1 cellular context compared by ENCODE assay signal in the genomic region with DNA sequence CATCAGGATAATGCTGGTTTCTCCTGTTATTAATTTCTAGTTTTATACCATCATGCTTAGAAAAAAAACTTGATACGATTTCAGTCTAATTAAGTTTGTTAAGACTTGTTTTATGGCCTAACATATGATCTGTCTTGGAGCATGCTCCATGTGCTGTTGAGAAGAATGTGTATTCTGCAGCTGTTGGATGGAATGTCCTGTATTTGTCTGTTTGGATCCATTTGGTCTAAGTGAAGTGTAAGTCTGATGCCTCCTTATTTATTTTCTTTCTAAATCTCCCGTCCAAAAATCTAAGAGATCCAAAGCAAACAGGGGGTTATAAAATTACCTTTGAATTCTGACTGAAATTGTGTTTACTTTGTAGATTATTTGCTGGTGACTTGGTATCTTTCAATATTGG.
TF ChIP-seq lines count a peak whose summit lies in the region.

No MANE protein-coding gene starts in this region.

TF ChIP-seq in HepG2, 621 proteins besides CTCF, POLR2A, EP300 and RAD21 (continues in another document):
- TF ChIP-seq, protein P1, sequence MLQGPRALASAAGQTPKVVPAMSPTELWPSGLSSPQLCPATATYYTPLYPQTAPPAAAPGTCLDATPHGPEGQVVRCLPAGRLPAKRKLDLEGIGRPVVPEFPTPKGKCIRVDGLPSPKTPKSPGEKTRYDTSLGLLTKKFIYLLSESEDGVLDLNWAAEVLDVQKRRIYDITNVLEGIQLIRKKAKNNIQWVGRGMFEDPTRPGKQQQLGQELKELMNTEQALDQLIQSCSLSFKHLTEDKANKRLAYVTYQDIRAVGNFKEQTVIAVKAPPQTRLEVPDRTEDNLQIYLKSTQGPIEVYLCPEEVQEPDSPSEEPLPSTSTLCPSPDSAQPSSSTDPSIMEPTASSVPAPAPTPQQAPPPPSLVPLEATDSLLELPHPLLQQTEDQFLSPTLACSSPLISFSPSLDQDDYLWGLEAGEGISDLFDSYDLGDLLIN (CRISPR knock-in tag; IDR thresholded peaks at IDR 0.05; ENCODE audit: borderline replicate concordance) = no peak
- TF ChIP-seq ZNF615 (CRISPR knock-in tag; IDR thresholded peaks at IDR 0.05; ENCODE audit: borderline replicate concordance) = no peak
- no peak for TF ChIP-seq JDP2 (CRISPR knock-in tag; IDR thresholded peaks at IDR 0.05; ENCODE audit: borderline replicate concordance)
- TF ChIP-seq HNRNPL (IDR thresholded peaks at IDR 0.05; ENCODE audit: low read depth, low read length) = no peak
- TF ChIP-seq CREM (IDR thresholded peaks at IDR 0.05) = peak; percentile 22; the same call in 1 of the 2 replicates
- no peak for TF ChIP-seq CREM (CRISPR knock-in tag; IDR thresholded peaks at IDR 0.05)
- TF ChIP-seq FOXA3 (CRISPR knock-in tag; IDR thresholded peaks at IDR 0.05) = peak; percentile 60; the same call in 1 of the 2 replicates
- TF ChIP-seq, protein P2, sequence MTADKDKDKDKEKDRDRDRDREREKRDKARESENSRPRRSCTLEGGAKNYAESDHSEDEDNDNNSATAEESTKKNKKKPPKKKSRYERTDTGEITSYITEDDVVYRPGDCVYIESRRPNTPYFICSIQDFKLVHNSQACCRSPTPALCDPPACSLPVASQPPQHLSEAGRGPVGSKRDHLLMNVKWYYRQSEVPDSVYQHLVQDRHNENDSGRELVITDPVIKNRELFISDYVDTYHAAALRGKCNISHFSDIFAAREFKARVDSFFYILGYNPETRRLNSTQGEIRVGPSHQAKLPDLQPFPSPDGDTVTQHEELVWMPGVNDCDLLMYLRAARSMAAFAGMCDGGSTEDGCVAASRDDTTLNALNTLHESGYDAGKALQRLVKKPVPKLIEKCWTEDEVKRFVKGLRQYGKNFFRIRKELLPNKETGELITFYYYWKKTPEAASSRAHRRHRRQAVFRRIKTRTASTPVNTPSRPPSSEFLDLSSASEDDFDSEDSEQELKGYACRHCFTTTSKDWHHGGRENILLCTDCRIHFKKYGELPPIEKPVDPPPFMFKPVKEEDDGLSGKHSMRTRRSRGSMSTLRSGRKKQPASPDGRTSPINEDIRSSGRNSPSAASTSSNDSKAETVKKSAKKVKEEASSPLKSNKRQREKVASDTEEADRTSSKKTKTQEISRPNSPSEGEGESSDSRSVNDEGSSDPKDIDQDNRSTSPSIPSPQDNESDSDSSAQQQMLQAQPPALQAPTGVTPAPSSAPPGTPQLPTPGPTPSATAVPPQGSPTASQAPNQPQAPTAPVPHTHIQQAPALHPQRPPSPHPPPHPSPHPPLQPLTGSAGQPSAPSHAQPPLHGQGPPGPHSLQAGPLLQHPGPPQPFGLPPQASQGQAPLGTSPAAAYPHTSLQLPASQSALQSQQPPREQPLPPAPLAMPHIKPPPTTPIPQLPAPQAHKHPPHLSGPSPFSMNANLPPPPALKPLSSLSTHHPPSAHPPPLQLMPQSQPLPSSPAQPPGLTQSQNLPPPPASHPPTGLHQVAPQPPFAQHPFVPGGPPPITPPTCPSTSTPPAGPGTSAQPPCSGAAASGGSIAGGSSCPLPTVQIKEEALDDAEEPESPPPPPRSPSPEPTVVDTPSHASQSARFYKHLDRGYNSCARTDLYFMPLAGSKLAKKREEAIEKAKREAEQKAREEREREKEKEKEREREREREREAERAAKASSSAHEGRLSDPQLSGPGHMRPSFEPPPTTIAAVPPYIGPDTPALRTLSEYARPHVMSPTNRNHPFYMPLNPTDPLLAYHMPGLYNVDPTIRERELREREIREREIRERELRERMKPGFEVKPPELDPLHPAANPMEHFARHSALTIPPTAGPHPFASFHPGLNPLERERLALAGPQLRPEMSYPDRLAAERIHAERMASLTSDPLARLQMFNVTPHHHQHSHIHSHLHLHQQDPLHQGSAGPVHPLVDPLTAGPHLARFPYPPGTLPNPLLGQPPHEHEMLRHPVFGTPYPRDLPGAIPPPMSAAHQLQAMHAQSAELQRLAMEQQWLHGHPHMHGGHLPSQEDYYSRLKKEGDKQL (CRISPR knock-in tag; IDR thresholded peaks at IDR 0.05; ENCODE audit: low read depth) = no peak; the same call in 1 of the 2 replicates
- TF ChIP-seq, protein P3, sequence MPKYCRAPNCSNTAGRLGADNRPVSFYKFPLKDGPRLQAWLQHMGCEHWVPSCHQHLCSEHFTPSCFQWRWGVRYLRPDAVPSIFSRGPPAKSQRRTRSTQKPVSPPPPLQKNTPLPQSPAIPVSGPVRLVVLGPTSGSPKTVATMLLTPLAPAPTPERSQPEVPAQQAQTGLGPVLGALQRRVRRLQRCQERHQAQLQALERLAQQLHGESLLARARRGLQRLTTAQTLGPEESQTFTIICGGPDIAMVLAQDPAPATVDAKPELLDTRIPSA (CRISPR knock-in tag; IDR thresholded peaks at IDR 0.05; ENCODE audit: borderline replicate concordance) = no peak
- no peak for TF ChIP-seq MAF1 (CRISPR knock-in tag; IDR thresholded peaks at IDR 0.05; ENCODE audit: borderline replicate concordance)
- TF ChIP-seq, protein P4, sequence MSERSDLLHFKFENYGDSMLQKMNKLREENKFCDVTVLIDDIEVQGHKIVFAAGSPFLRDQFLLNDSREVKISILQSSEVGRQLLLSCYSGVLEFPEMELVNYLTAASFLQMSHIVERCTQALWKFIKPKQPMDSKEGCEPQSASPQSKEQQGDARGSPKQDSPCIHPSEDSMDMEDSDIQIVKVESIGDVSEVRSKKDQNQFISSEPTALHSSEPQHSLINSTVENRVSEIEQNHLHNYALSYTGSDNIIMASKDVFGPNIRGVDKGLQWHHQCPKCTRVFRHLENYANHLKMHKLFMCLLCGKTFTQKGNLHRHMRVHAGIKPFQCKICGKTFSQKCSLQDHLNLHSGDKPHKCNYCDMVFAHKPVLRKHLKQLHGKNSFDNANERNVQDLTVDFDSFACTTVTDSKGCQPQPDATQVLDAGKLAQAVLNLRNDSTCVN (CRISPR knock-in tag; IDR thresholded peaks at IDR 0.05; ENCODE audit: borderline replicate concordance) = no peak
- peak; percentile 17; the same call in 1 of the 2 replicates for TF ChIP-seq RBFOX2 (IDR thresholded peaks at IDR 0.05; ENCODE audit: low read depth, low read length)
- no peak for TF ChIP-seq MEIS1 (CRISPR knock-in tag; IDR thresholded peaks at IDR 0.05; ENCODE audit: borderline replicate concordance)
- no peak for TF ChIP-seq ATF7-NPFF (CRISPR knock-in tag; IDR thresholded peaks at IDR 0.05; ENCODE audit: low read depth)
- no peak for TF ChIP-seq ZSCAN29 (CRISPR knock-in tag; conservative IDR thresholded peaks at IDR 0.05)
- no peak for TF ChIP-seq SCMH1 (CRISPR knock-in tag; IDR thresholded peaks at IDR 0.05; ENCODE audit: borderline replicate concordance)
- no peak for TF ChIP-seq TSC22D2 (CRISPR knock-in tag; IDR thresholded peaks at IDR 0.05; ENCODE audit: borderline replicate concordance)
- TF ChIP-seq FOXA1 (IDR thresholded peaks at IDR 0.05) = 0 out of 2 replicates have a peak, but pooled peaks have one; percentile 27
- TF ChIP-seq FOXA1 (CRISPR knock-in tag; IDR thresholded peaks at IDR 0.05) = peak; percentile 31; the same call in 1 of the 2 replicates
- TF ChIP-seq, protein P5, sequence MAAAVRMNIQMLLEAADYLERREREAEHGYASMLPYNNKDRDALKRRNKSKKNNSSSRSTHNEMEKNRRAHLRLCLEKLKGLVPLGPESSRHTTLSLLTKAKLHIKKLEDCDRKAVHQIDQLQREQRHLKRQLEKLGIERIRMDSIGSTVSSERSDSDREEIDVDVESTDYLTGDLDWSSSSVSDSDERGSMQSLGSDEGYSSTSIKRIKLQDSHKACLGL (CRISPR knock-in tag; IDR thresholded peaks at IDR 0.05) = no peak
- TF ChIP-seq HOXD1 (CRISPR knock-in tag; IDR thresholded peaks at IDR 0.05) = no peak
- TF ChIP-seq AGO2 (optimal IDR thresholded peaks at IDR 0.05; ENCODE audit: low read depth, low read length) = no peak
- TF ChIP-seq XBP1 (CRISPR knock-in tag; IDR thresholded peaks at IDR 0.05) = no peak
- no peak for TF ChIP-seq ZC3H4 (CRISPR knock-in tag; IDR thresholded peaks at IDR 0.05; ENCODE audit: borderline replicate concordance)
- TF ChIP-seq, protein P6, sequence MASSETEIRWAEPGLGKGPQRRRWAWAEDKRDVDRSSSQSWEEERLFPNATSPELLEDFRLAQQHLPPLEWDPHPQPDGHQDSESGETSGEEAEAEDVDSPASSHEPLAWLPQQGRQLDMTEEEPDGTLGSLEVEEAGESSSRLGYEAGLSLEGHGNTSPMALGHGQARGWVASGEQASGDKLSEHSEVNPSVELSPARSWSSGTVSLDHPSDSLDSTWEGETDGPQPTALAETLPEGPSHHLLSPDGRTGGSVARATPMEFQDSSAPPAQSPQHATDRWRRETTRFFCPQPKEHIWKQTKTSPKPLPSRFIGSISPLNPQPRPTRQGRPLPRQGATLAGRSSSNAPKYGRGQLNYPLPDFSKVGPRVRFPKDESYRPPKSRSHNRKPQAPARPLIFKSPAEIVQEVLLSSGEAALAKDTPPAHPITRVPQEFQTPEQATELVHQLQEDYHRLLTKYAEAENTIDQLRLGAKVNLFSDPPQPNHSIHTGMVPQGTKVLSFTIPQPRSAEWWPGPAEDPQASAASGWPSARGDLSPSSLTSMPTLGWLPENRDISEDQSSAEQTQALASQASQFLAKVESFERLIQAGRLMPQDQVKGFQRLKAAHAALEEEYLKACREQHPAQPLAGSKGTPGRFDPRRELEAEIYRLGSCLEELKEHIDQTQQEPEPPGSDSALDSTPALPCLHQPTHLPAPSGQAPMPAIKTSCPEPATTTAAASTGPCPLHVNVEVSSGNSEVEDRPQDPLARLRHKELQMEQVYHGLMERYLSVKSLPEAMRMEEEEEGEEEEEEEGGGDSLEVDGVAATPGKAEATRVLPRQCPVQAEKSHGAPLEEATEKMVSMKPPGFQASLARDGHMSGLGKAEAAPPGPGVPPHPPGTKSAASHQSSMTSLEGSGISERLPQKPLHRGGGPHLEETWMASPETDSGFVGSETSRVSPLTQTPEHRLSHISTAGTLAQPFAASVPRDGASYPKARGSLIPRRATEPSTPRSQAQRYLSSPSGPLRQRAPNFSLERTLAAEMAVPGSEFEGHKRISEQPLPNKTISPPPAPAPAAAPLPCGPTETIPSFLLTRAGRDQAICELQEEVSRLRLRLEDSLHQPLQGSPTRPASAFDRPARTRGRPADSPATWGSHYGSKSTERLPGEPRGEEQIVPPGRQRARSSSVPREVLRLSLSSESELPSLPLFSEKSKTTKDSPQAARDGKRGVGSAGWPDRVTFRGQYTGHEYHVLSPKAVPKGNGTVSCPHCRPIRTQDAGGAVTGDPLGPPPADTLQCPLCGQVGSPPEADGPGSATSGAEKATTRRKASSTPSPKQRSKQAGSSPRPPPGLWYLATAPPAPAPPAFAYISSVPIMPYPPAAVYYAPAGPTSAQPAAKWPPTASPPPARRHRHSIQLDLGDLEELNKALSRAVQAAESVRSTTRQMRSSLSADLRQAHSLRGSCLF (CRISPR knock-in tag; IDR thresholded peaks at IDR 0.05; ENCODE audit: borderline replicate concordance) = no peak
- no peak for TF ChIP-seq ZNF251 (CRISPR knock-in tag; IDR thresholded peaks at IDR 0.05)
- TF ChIP-seq, protein P7, sequence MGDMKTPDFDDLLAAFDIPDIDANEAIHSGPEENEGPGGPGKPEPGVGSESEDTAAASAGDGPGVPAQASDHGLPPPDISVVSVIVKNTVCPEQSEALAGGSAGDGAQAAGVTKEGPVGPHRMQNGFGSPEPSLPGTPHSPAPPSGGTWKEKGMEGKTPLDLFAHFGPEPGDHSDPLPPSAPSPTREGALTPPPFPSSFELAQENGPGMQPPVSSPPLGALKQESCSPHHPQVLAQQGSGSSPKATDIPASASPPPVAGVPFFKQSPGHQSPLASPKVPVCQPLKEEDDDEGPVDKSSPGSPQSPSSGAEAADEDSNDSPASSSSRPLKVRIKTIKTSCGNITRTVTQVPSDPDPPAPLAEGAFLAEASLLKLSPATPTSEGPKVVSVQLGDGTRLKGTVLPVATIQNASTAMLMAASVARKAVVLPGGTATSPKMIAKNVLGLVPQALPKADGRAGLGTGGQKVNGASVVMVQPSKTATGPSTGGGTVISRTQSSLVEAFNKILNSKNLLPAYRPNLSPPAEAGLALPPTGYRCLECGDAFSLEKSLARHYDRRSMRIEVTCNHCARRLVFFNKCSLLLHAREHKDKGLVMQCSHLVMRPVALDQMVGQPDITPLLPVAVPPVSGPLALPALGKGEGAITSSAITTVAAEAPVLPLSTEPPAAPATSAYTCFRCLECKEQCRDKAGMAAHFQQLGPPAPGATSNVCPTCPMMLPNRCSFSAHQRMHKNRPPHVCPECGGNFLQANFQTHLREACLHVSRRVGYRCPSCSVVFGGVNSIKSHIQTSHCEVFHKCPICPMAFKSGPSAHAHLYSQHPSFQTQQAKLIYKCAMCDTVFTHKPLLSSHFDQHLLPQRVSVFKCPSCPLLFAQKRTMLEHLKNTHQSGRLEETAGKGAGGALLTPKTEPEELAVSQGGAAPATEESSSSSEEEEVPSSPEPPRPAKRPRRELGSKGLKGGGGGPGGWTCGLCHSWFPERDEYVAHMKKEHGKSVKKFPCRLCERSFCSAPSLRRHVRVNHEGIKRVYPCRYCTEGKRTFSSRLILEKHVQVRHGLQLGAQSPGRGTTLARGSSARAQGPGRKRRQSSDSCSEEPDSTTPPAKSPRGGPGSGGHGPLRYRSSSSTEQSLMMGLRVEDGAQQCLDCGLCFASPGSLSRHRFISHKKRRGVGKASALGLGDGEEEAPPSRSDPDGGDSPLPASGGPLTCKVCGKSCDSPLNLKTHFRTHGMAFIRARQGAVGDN (CRISPR knock-in tag; IDR thresholded peaks at IDR 0.05) = no peak
- TF ChIP-seq ATAD3A (CRISPR knock-in tag; IDR thresholded peaks at IDR 0.05) = no peak
- no peak for TF ChIP-seq YEATS2 (CRISPR knock-in tag; IDR thresholded peaks at IDR 0.05; ENCODE audit: borderline replicate concordance)
- no peak for TF ChIP-seq ZNF841 (CRISPR knock-in tag; IDR thresholded peaks at IDR 0.05; ENCODE audit: borderline replicate concordance)
- TF ChIP-seq SRSF9 (IDR thresholded peaks at IDR 0.05; ENCODE audit: borderline replicate concordance, insufficient read depth, low read depth, low read length, poor library complexity, severe bottlenecking) = no peak
- no peak for TF ChIP-seq SP1 (IDR thresholded peaks at IDR 0.05)
- no peak for TF ChIP-seq SP1 (CRISPR knock-in tag; IDR thresholded peaks at IDR 0.05)
- TF ChIP-seq NFE2L2 (IDR thresholded peaks at IDR 0.05; ENCODE audit: low read length) = no peak
- TF ChIP-seq, protein P8, sequence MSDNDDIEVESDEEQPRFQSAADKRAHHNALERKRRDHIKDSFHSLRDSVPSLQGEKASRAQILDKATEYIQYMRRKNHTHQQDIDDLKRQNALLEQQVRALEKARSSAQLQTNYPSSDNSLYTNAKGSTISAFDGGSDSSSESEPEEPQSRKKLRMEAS (IDR thresholded peaks at IDR 0.05) = no peak
- peak; percentile 25; the same call in 1 of the 2 replicates for TF ChIP-seq TCF7 (IDR thresholded peaks at IDR 0.05; ENCODE audit: low read depth)
- no peak for TF ChIP-seq ZNF768 (CRISPR knock-in tag; IDR thresholded peaks at IDR 0.05)
- TF ChIP-seq PHF8 (CRISPR knock-in tag; IDR thresholded peaks at IDR 0.05) = no peak
- TF ChIP-seq DNMT1 (CRISPR knock-in tag; IDR thresholded peaks at IDR 0.05) = no peak
- no peak for TF ChIP-seq ZNF460 (CRISPR knock-in tag; IDR thresholded peaks at IDR 0.05; ENCODE audit: borderline replicate concordance)
